ENCODE assay signal across 18 cellular contexts in genomic region chr13:45482571-45483173, GRCh38. TPM values are rescaled to one million over a fixed set of nuclear protein-coding genes. Genes with fewer than 3 reads are reported as not detected.
DNase-seq lines count a peak whose midpoint lies in the region; ATAC-seq and TF ChIP-seq lines count a peak whose summit lies in the region.
"Had no signal": no experiment of that assay in that cellular context is flagged by ENCODE, and none has a peak within 500 bp of the region (broad histone marks: within the 10 kb centered on the region; RNA-seq: fewer than 3 reads in every experiment).

No MANE protein-coding gene starts in this region.

- peaks cover 22% of the 10 kb centered on the region for H3K4me1 ChIP-seq in PC-3 (ENCODE audit: insufficient read depth, low read length)
- H3K4me1 ChIP-seq: Caco-2, lower lobe of right lung had no signal

- no peaks in the 10 kb centered on the region for H3K9me3 ChIP-seq in PC-3 (ENCODE audit: low read length)
- H3K9me3 ChIP-seq: lower lobe of right lung, transverse colon had no signal

- no peak overlapping the region for H2AFZ ChIP-seq in PC-3 (ENCODE audit: low read length)

- peak overlapping the region; percentile 42 for H3K27ac Mint-ChIP-seq in activated CD4-positive, alpha-beta T cell treated with anti-CD3 and anti-CD28 coated beads for 36 hours
- H3K27ac Mint-ChIP-seq in activated CD4-positive, alpha-beta T cell treated with anti-CD3 and anti-CD28 coated beads, Interleukin-2, amount 10 ng/mL, durations not matched to agents 24 days and 14 days, result no peak overlapping the region
- H3K27ac Mint-ChIP-seq in effector memory CD8-positive, alpha-beta T cell, result peak overlapping the region; percentile 51 to 78
- peak overlapping the region; percentile 36 for H3K27ac Mint-ChIP-seq in nephron progenitor cell
- H3K27ac Mint-ChIP-seq: activated naive CD8-positive, alpha-beta T cell treated with anti-CD3 and anti-CD28 coated beads, Interleukin-2, amount 10 ng/mL, durations not matched to agents 7 days and 5 days had no signal

- H3K27ac ChIP-seq in PC-3 (ENCODE audit: low read length), result peak overlapping the region; percentile 11
- H3K27ac ChIP-seq: 22Rv1, lower lobe of right lung, transverse colon had no signal

- BruUV-seq in PC-3 (replicated peaks; lab: Mats Ljungman, UMichigan), result no TSS peak

- no peak for ATAC-seq in activated CD4-positive, alpha-beta T cell treated with anti-CD3 and anti-CD28 coated beads for 36 hours
- ATAC-seq in PC-3 (peak; percentile 69), HG03097 (IDR thresholded peaks at IDR 0.05; ENCODE audit: low FRiP score, unreplicated experiment) (no peak), HG03571 (IDR thresholded peaks at IDR 0.05; ENCODE audit: unreplicated experiment) (no peak)
- no peak for ATAC-seq in effector memory CD8-positive, alpha-beta T cell (replicated peaks)
- ATAC-seq: K562, lower lobe of right lung had no signal

- peak overlapping the region; percentile 46 for H3K4me2 ChIP-seq in PC-3 (ENCODE audit: low read length)

- peak overlapping the region; percentile 13; the same call in 1 of the 2 replicates for H3K4me3 ChIP-seq in PC-3 (ENCODE audit: low read length)
- H3K4me3 ChIP-seq: K562, lower lobe of right lung, transverse colon had no signal

- H3K9ac ChIP-seq in PC-3 (ENCODE audit: low read length), result no peak overlapping the region

- peaks cover 9% of the 10 kb centered on the region for H3F3A ChIP-seq in PC-3 (ENCODE audit: low read length, unreplicated experiment)

- H3K9me3 Mint-ChIP-seq in activated CD4-positive, alpha-beta T cell treated with anti-CD3 and anti-CD28 coated beads for 36 hours (ENCODE audit: low read depth), result no peaks in the 10 kb centered on the region
- no peaks in the 10 kb centered on the region for H3K9me3 Mint-ChIP-seq in activated CD4-positive, alpha-beta T cell treated with anti-CD3 and anti-CD28 coated beads, Interleukin-2, amount 10 ng/mL, durations not matched to agents 24 days and 14 days
- no peaks in the 10 kb centered on the region for H3K9me3 Mint-ChIP-seq in effector memory CD8-positive, alpha-beta T cell
- peaks cover 26% of the 10 kb centered on the region for H3K9me3 Mint-ChIP-seq in nephron progenitor cell
- H3K9me3 Mint-ChIP-seq: activated naive CD8-positive, alpha-beta T cell treated with anti-CD3 and anti-CD28 coated beads, Interleukin-2, amount 10 ng/mL, durations not matched to agents 7 days and 5 days had no signal

- no peaks in the 10 kb centered on the region for H3K27me3 Mint-ChIP-seq in activated CD4-positive, alpha-beta T cell treated with anti-CD3 and anti-CD28 coated beads for 36 hours
- H3K27me3 Mint-ChIP-seq in activated CD4-positive, alpha-beta T cell treated with anti-CD3 and anti-CD28 coated beads, Interleukin-2, amount 10 ng/mL, durations not matched to agents 24 days and 14 days, result no peaks in the 10 kb centered on the region
- H3K27me3 Mint-ChIP-seq in effector memory CD8-positive, alpha-beta T cell, result no peaks in the 10 kb centered on the region
- H3K27me3 Mint-ChIP-seq in nephron progenitor cell (ENCODE audit: low read depth, poor library complexity), result no peaks in the 10 kb centered on the region
- H3K27me3 Mint-ChIP-seq: activated naive CD8-positive, alpha-beta T cell treated with anti-CD3 and anti-CD28 coated beads, Interleukin-2, amount 10 ng/mL, durations not matched to agents 7 days and 5 days had no signal

- no peaks in the 10 kb centered on the region for H3K9me2 ChIP-seq in PC-3 (replicated peaks; ENCODE audit: low read length)

- H3K27me3 ChIP-seq in PC-3 (ENCODE audit: low read length), result no peaks in the 10 kb centered on the region
- H3K27me3 ChIP-seq: transverse colon had no signal

- H3K4me3 Mint-ChIP-seq in activated CD4-positive, alpha-beta T cell treated with anti-CD3 and anti-CD28 coated beads for 36 hours, result no peak overlapping the region
- H3K4me3 Mint-ChIP-seq in activated CD4-positive, alpha-beta T cell treated with anti-CD3 and anti-CD28 coated beads, Interleukin-2, amount 10 ng/mL, durations not matched to agents 24 days and 14 days, result no peak overlapping the region
- no peak overlapping the region for H3K4me3 Mint-ChIP-seq in effector memory CD8-positive, alpha-beta T cell
- no peak overlapping the region for H3K4me3 Mint-ChIP-seq in nephron progenitor cell
- H3K4me3 Mint-ChIP-seq: activated naive CD8-positive, alpha-beta T cell treated with anti-CD3 and anti-CD28 coated beads, Interleukin-2, amount 10 ng/mL, durations not matched to agents 7 days and 5 days had no signal

- CTCF ChIA-PET in activated CD4-positive, alpha-beta T cell treated with anti-CD3 and anti-CD28 coated beads for 36 hours (lab: Charles Lee), result interaction anchor here (0.5 to 1.6 kb wide), 4 partner anchors 9 to 325 kb away, joined by 3 to 6 read pairs (median 4); no protein-coding TSS in a partner anchor
- CTCF ChIA-PET in PC-3 (lab: Charles Lee), result interaction anchor here (0.7 kb wide), 1 partner anchor 644 kb away, joined by 3 read pairs; no protein-coding TSS in a partner anchor

- TF ChIP-seq CTCF in PC-3 (conservative IDR thresholded peaks at IDR 0.05; ENCODE audit: low read depth, low read length) (no peak), nephron progenitor cell (IDR thresholded peaks at IDR 0.05) (no peak)

- intact Hi-C loops in activated CD4-positive, alpha-beta T cell treated with anti-CD3 and anti-CD28 coated beads for 36 hours (cut with DNase I, micrococcal nuclease), result no loop called here
- intact Hi-C loops in activated CD4-positive, alpha-beta T cell treated with anti-CD3 and anti-CD28 coated beads, Interleukin-2, amount 10 ng/mL, durations not matched to agents 24 days and 14 days (cut with micrococcal nuclease), result no loop called here
- intact Hi-C loops in PC-3 (cut with micrococcal nuclease), result no loop called here

- H3K79me2 ChIP-seq in PC-3 (ENCODE audit: low read length), result no peaks in the 10 kb centered on the region

- H3K36me3 ChIP-seq in PC-3 (ENCODE audit: low read depth, low read length), result peaks cover 10% of the 10 kb centered on the region; the same call in 1 of the 2 replicates

- POLR2A ChIA-PET in activated CD4-positive, alpha-beta T cell treated with anti-CD3 and anti-CD28 coated beads for 36 hours (lab: Charles Lee), result no interaction called here
- POLR2A ChIA-PET in PC-3 (lab: Charles Lee; ENCODE audit: unreplicated experiment), result no interaction called here

- no peaks in the 10 kb centered on the region for H4K20me1 ChIP-seq in PC-3 (ENCODE audit: low read length)

- DNase-seq in activated CD4-positive, alpha-beta T cell treated with anti-CD3 and anti-CD28 coated beads for 36 hours, result no peak
- no peak for DNase-seq in activated CD4-positive, alpha-beta T cell treated with anti-CD3 and anti-CD28 coated beads, Interleukin-2, amount 10 ng/mL, durations not matched to agents 24 days and 14 days
- DNase-seq in PC-3 (peak; percentile 35), nephron progenitor cell (no peak), NCI-H524 (lab: John Stamatoyannopoulos, UW) (no peak)
- no peak for DNase-seq in effector memory CD8-positive, alpha-beta T cell
- DNase-seq: activated naive CD8-positive, alpha-beta T cell treated with anti-CD3 and anti-CD28 coated beads, Interleukin-2, amount 10 ng/mL, durations not matched to agents 7 days and 5 days; Caco-2; effector memory CD4-positive, alpha-beta T cell; lower lobe of right lung; NCI-H1436; NCI-H526 treated with DMSO at 0.1 percent for 48 hours; SIG-M5; transverse colon had no signal

- H3K36me3 Mint-ChIP-seq in activated CD4-positive, alpha-beta T cell treated with anti-CD3 and anti-CD28 coated beads for 36 hours (ENCODE audit: low read depth), result peaks cover 33% of the 10 kb centered on the region
- peaks cover 48% of the 10 kb centered on the region for H3K36me3 Mint-ChIP-seq in activated CD4-positive, alpha-beta T cell treated with anti-CD3 and anti-CD28 coated beads, Interleukin-2, amount 10 ng/mL, durations not matched to agents 24 days and 14 days (ENCODE audit: low read depth)
- H3K36me3 Mint-ChIP-seq in effector memory CD8-positive, alpha-beta T cell (ENCODE audit: insufficient read depth), result peaks cover 62% of the 10 kb centered on the region
- peaks cover 68% of the 10 kb centered on the region for H3K36me3 Mint-ChIP-seq in nephron progenitor cell (ENCODE audit: low read depth)

- H3K4me1 Mint-ChIP-seq in activated CD4-positive, alpha-beta T cell treated with anti-CD3 and anti-CD28 coated beads for 36 hours, result peaks cover 7% of the 10 kb centered on the region
- H3K4me1 Mint-ChIP-seq in activated CD4-positive, alpha-beta T cell treated with anti-CD3 and anti-CD28 coated beads, Interleukin-2, amount 10 ng/mL, durations not matched to agents 24 days and 14 days, result no peaks in the 10 kb centered on the region
- H3K4me1 Mint-ChIP-seq in effector memory CD8-positive, alpha-beta T cell (ENCODE audit: low read depth in 2 of 2), result peaks cover 2 to 18% of the 10 kb centered on the region in 2 donors
- H3K4me1 Mint-ChIP-seq in nephron progenitor cell, result no peaks in the 10 kb centered on the region
- H3K4me1 Mint-ChIP-seq: activated naive CD8-positive, alpha-beta T cell treated with anti-CD3 and anti-CD28 coated beads, Interleukin-2, amount 10 ng/mL, durations not matched to agents 7 days and 5 days had no signal

RNA-seq across cellular contexts. Expression of gene COG3, which starts 17.9 kb away (rescaled TPM):
- 10 to 100 TPM; 18.0 to 19.6 TPM for total RNA-seq in activated CD4-positive, alpha-beta T cell treated with anti-CD3 and anti-CD28 coated beads for 36 hours
- 20.1 and 20.7 TPM in 2 replicates for total RNA-seq in activated CD4-positive, alpha-beta T cell treated with anti-CD3 and anti-CD28 coated beads, Interleukin-2, amount 10 ng/mL, durations not matched to agents 24 days and 14 days
- 28.8 and 30.8 TPM in 2 replicates for total RNA-seq in PC-3 (2014; rRNA removed)
